In the genomic region with DNA sequence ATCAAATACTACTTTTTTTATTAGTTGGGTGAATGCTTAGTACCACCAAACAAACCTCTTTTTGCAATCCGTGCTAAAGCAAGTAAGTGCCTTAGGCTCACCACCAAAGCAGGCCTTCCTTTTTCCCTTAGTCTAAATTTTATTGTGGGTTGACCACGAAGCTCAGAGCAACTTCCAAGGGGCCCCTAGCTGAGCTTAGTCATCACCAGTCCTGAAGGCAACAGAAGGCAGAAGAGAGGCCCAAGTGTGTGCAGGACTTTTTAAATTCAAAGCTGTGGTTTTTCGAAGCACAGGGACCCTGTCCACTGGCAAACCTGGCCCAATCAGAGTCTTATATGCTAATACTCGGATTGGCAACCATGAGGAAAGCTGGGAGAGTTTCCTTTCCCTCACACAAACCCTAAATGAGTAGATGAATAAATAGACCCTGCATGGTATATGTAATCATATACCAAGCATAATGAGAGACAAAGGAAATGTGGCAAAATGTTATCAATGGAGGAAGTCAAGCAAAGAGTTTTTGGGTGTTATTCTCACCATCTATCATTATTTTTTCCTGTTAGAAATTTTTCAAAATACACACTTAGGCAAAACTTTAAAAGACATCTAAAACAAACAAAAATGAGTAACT, we compare ENCODE assay signal across 15 cellular contexts.
A peak's percentile ranks its signal among the peaks of the same experiment; 100 is the strongest.
DNase-seq lines count a peak whose midpoint lies in the region; ATAC-seq and TF ChIP-seq lines count a peak whose summit lies in the region.
"Had no signal": no experiment of that assay in that cellular context is flagged by ENCODE, and none has a peak within 500 bp of the region (broad histone marks: within the 10 kb centered on the region; RNA-seq: fewer than 3 reads in every experiment).

No MANE protein-coding gene starts in this region.

- no peak overlapping the region for H3K4me3 ChIP-seq in AG09309 (ENCODE audit: control insufficient read depth, low read depth, low read length)

- H3K27ac Mint-ChIP-seq in activated CD8-positive, alpha-beta T cell treated with anti-CD3 and anti-CD28 coated beads for 36 hours = peak overlapping the region; percentile 16

- H3K4me3 Mint-ChIP-seq in activated CD8-positive, alpha-beta T cell treated with anti-CD3 and anti-CD28 coated beads for 36 hours = no peak overlapping the region

- CTCF ChIA-PET in activated CD8-positive, alpha-beta T cell treated with anti-CD3 and anti-CD28 coated beads for 36 hours (lab: Charles Lee) = interaction anchor here (2.7 kb wide), 1 partner anchor 19 kb away, joined by 9 read pairs; no protein-coding TSS in a partner anchor

- H3K27me3 Mint-ChIP-seq in activated CD8-positive, alpha-beta T cell treated with anti-CD3 and anti-CD28 coated beads for 36 hours = no peaks in the 10 kb centered on the region

- H3K36me3 Mint-ChIP-seq in activated CD8-positive, alpha-beta T cell treated with anti-CD3 and anti-CD28 coated beads for 36 hours (ENCODE audit: low read depth) = no peaks in the 10 kb centered on the region
- H3K36me3 Mint-ChIP-seq: CD4-positive, CD25-positive, alpha-beta regulatory T cell had no signal

- no peak for TF ChIP-seq CTCF in AG09309 (IDR thresholded peaks at IDR 0.05; ENCODE audit: control insufficient read depth, insufficient read depth, low read depth, low read length, missing control alignments)
- no peak for TF ChIP-seq CTCF in activated CD8-positive, alpha-beta T cell treated with anti-CD3 and anti-CD28 coated beads for 36 hours (IDR thresholded peaks at IDR 0.05)

- peak; percentile 61 for ATAC-seq in activated CD8-positive, alpha-beta T cell treated with anti-CD3 and anti-CD28 coated beads for 36 hours
- no peak for ATAC-seq in HG03520 (IDR thresholded peaks at IDR 0.05; ENCODE audit: unreplicated experiment)
- ATAC-seq: left lobe of liver had no signal

- DNase-seq in AG09309 (ENCODE audit: low read depth) (peak; percentile 57), H4 (ENCODE audit: low spot score) (peak; percentile 91), foreskin melanocyte (peak; percentile 42), NCI-H2107 treated with DMSO at 0.1 percent for 48 hours (lab: John Stamatoyannopoulos, UW; ENCODE audit: unreplicated experiment) (no peak), HK-2 (ENCODE audit: unreplicated experiment) (no peak), mesenteric fat pad (ENCODE audit: low spot score) (no peak)
- DNase-seq in activated CD8-positive, alpha-beta T cell treated with anti-CD3 and anti-CD28 coated beads for 36 hours = peak; percentile 48
- DNase-seq: activated effector memory CD4-positive, alpha-beta T cell treated with anti-CD3 and anti-CD28 coated beads, Interleukin-2, amount 50 U/mL, for 16 hours; CD4-positive, CD25-positive, alpha-beta regulatory T cell; HCEC 1CT; KBM-7; NCI-H2171 treated with DMSO at 0.1 percent for 48 hours; stimulated activated CD4-positive, alpha-beta T cell treated with anti-CD3 and anti-CD28 coated beads, Interleukin-15, amount 100 ng/mL, for 24 hours had no signal

- peaks cover 39% of the 10 kb centered on the region for H3K4me1 Mint-ChIP-seq in activated CD8-positive, alpha-beta T cell treated with anti-CD3 and anti-CD28 coated beads for 36 hours (ENCODE audit: low read depth)

- no peaks in the 10 kb centered on the region for H3K9me3 Mint-ChIP-seq in activated CD8-positive, alpha-beta T cell treated with anti-CD3 and anti-CD28 coated beads for 36 hours

- POLR2A ChIA-PET in activated CD8-positive, alpha-beta T cell treated with anti-CD3 and anti-CD28 coated beads for 36 hours (lab: Charles Lee) = no interaction called here

- intact Hi-C loops in activated CD8-positive, alpha-beta T cell treated with anti-CD3 and anti-CD28 coated beads for 36 hours (cut with micrococcal nuclease) = no loop called here

Comparison
In these comparisons a context has a peak if more than half of its experiments do, and no peak if none do; other contexts are left out.
1. DNase-seq: peak in AG09309 (single experiment), H4 (single experiment), activated CD8-positive, alpha-beta T cell treated with anti-CD3 and anti-CD28 coated beads for 36 hours (single experiment) and foreskin melanocyte (single experiment); none in NCI-H2107 treated with DMSO at 0.1 percent for 48 hours (single experiment), HK-2 (single experiment) and mesenteric fat pad (single experiment).